Comparison of ENCODE assay signal across 2 cellular contexts in the genomic region with DNA sequence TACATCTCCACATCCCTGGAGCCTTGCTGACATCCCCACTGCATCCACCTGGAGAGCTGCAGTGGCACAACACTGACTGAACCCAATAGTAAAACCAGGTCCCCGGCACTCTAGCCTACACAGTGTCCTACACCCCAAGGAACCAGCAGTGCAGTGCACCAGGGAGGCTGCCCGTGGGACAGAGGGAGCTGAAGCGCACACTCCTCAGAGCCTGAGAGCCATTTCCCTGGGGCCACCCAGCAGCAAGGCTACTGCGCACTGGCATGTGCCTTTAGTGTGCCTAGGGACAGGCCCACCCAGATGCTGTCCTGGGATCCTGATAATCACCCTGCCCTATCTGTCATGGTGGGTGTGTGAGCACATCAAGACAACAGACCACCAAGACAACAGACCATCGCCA.
TF ChIP-seq lines count a peak whose summit lies in the region.

No MANE protein-coding gene starts in this region.

TF ChIP-seq in HCT116, 20 proteins besides CTCF, POLR2A, EP300 and RAD21:
- TF ChIP-seq ZNF274 (IDR thresholded peaks at IDR 0.05; ENCODE audit: low read depth, low read length): no peak
- no peak for TF ChIP-seq YY1 (IDR thresholded peaks at IDR 0.05; ENCODE audit: extremely low read depth, insufficient replicate concordance, low read depth, low read length)
- TF ChIP-seq ZBTB33 (IDR thresholded peaks at IDR 0.05; ENCODE audit: extremely low read depth, insufficient replicate concordance, low read length): no peak
- no peak for TF ChIP-seq CBX3 (IDR thresholded peaks at IDR 0.05; ENCODE audit: low read depth)
- TF ChIP-seq EZH2 (IDR thresholded peaks at IDR 0.05): no peak
- TF ChIP-seq EZH2phosphoT487 (IDR thresholded peaks at IDR 0.05; ENCODE audit: borderline replicate concordance): no peak
- TF ChIP-seq FOSL1 (IDR thresholded peaks at IDR 0.05; ENCODE audit: low read depth): no peak
- TF ChIP-seq ZFX (IDR thresholded peaks at IDR 0.05): no peak
- TF ChIP-seq, protein P1, sequence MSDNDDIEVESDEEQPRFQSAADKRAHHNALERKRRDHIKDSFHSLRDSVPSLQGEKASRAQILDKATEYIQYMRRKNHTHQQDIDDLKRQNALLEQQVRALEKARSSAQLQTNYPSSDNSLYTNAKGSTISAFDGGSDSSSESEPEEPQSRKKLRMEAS (IDR thresholded peaks at IDR 0.05): no peak
- TF ChIP-seq SRF (IDR thresholded peaks at IDR 0.05; ENCODE audit: low read depth): no peak
- no peak for TF ChIP-seq REST (IDR thresholded peaks at IDR 0.05; ENCODE audit: low read depth)
- TF ChIP-seq, protein P2, sequence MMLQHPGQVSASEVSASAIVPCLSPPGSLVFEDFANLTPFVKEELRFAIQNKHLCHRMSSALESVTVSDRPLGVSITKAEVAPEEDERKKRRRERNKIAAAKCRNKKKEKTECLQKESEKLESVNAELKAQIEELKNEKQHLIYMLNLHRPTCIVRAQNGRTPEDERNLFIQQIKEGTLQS (IDR thresholded peaks at IDR 0.05): no peak
- no peak for TF ChIP-seq CEBPB (IDR thresholded peaks at IDR 0.05; ENCODE audit: low read depth)
- no peak for TF ChIP-seq JUND (IDR thresholded peaks at IDR 0.05)
- TF ChIP-seq SIN3A (IDR thresholded peaks at IDR 0.05; ENCODE audit: low read depth): no peak
- TF ChIP-seq POLR2AphosphoS5 (IDR thresholded peaks at IDR 0.05; ENCODE audit: low read depth, low read length): no peak
- TF ChIP-seq EGR1 (IDR thresholded peaks at IDR 0.05; ENCODE audit: low read depth): no peak

TF ChIP-seq in GM12878, 131 proteins besides CTCF, POLR2A, EP300 and RAD21:
- TF ChIP-seq ZBED1 (IDR thresholded peaks at IDR 0.05; ENCODE audit: borderline replicate concordance): no peak
- TF ChIP-seq CBX3 (IDR thresholded peaks at IDR 0.05; ENCODE audit: borderline replicate concordance, low read depth): no peak
- TF ChIP-seq SMAD1 (IDR thresholded peaks at IDR 0.05; ENCODE audit: low read depth, partially characterized antibody): no peak
- TF ChIP-seq CHD4 (IDR thresholded peaks at IDR 0.05): no peak
- TF ChIP-seq, protein P1 (IDR thresholded peaks at IDR 0.05; ENCODE audit: low read depth, low read length): no peak
- TF ChIP-seq, protein P3, sequence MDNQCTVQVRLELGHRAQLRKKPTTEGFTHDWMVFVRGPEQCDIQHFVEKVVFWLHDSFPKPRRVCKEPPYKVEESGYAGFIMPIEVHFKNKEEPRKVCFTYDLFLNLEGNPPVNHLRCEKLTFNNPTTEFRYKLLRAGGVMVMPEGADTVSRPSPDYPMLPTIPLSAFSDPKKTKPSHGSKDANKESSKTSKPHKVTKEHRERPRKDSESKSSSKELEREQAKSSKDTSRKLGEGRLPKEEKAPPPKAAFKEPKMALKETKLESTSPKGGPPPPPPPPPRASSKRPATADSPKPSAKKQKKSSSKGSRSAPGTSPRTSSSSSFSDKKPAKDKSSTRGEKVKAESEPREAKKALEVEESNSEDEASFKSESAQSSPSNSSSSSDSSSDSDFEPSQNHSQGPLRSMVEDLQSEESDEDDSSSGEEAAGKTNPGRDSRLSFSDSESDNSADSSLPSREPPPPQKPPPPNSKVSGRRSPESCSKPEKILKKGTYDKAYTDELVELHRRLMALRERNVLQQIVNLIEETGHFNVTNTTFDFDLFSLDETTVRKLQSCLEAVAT (IDR thresholded peaks at IDR 0.05): no peak
- no peak for TF ChIP-seq HDAC2 (IDR thresholded peaks at IDR 0.05)
- TF ChIP-seq LARP7 (IDR thresholded peaks at IDR 0.05): no peak
- TF ChIP-seq FOS (IDR thresholded peaks at IDR 0.05; ENCODE audit: borderline replicate concordance, extremely low read depth, insufficient read length): no peak
- TF ChIP-seq STAT3 (IDR thresholded peaks at IDR 0.05; ENCODE audit: low read depth, low read length): no peak
- no peak for TF ChIP-seq PAX8 (IDR thresholded peaks at IDR 0.05)
- no peak for TF ChIP-seq STAT1 (conservative IDR thresholded peaks at IDR 0.05)
- TF ChIP-seq ZNF622 (IDR thresholded peaks at IDR 0.05): no peak
- no peak for TF ChIP-seq GABPA (IDR thresholded peaks at IDR 0.05; ENCODE audit: low read depth)
- TF ChIP-seq RFX5 (IDR thresholded peaks at IDR 0.05; ENCODE audit: low read depth, low read length): no peak
